Comparison of ENCODE assay signal across 24 cellular contexts in the genomic region with DNA sequence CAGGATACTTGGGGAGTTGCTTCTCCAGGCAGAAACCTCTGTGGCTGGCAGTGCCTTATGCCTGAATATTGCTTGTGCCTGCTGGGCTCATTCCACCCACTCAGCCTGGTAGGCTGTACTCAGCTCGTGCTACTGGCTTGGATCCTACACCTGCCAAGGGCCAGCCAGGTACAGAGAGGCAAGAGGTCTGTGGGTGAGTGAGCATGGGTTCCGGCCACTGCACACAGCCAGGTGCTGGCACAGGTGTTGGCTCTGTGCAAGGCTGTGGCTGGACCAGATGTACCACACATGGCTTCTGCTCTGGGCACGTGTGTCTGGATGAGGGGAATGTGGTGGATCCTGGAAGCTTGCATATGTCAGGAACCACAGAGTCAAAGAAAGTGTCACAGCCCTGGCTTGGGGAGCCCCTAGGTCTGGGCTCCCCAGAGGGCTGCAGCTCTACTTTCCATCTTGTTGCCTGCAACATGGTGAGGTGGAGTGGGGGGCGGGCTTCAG.
"Had no signal": no experiment of that assay in that cellular context is flagged by ENCODE, and none has a peak within 500 bp of the region (broad histone marks: within the 10 kb centered on the region; RNA-seq: fewer than 3 reads in every experiment).

No MANE protein-coding gene starts in this region.

- H3K9me3 ChIP-seq: heart right ventricle, left ventricle myocardium inferior, ovary, suprapubic skin, thoracic aorta, tibial artery had no signal

- H3K36me3 Mint-ChIP-seq: mesothelial cell of epicardium, naive B cell, natural killer cell, neural progenitor cell had no signal

- H3K4me1 Mint-ChIP-seq: mesothelial cell of epicardium, naive B cell, natural killer cell, neural progenitor cell had no signal

- H2AFZ ChIP-seq: hepatocyte, neural progenitor cell had no signal

- H3K4me2 ChIP-seq: hepatocyte, neural progenitor cell, smooth muscle cell had no signal

- H3K9ac ChIP-seq: neural progenitor cell had no signal

- H3K4me3 ChIP-seq: heart right ventricle, hepatocyte, left ventricle myocardium inferior, lung, neural progenitor cell, ovary, smooth muscle cell, suprapubic skin, thoracic aorta, tibial artery had no signal

- H3K27ac Mint-ChIP-seq: mesothelial cell of epicardium; naive B cell; natural killer cell; nephron progenitor cell; neural progenitor cell; progenitor cell of endocrine pancreas; stimulated activated naive CD8-positive, alpha-beta T cell treated with anti-CD3 and anti-CD28 coated beads, Interleukin-15, Interleukin-2, amounts not matched to agents 100 ng/mL and 50 ng/mL, for 24 hours had no signal

- H3K27ac ChIP-seq: heart right ventricle, hepatocyte, left ventricle myocardium inferior, neural progenitor cell, ovary, suprapubic skin, thoracic aorta, tibial artery had no signal

- H3K4me3 Mint-ChIP-seq: mesothelial cell of epicardium; naive B cell; natural killer cell; nephron progenitor cell; neural progenitor cell; stimulated activated naive CD8-positive, alpha-beta T cell treated with anti-CD3 and anti-CD28 coated beads, Interleukin-15, Interleukin-2, amounts not matched to agents 100 ng/mL and 50 ng/mL, for 24 hours had no signal

- H3K36me3 ChIP-seq: heart right ventricle, left ventricle myocardium inferior, neural progenitor cell, ovary, suprapubic skin, thoracic aorta, tibial artery had no signal

- DNase-seq: heart right ventricle; islet precursor cell; left ventricle myocardium inferior; naive B cell; natural killer cell; nephron progenitor cell; ovary; right cardiac atrium; stimulated activated CD4-positive, alpha-beta T cell treated with anti-CD3 and anti-CD28 coated beads, Interleukin-1b, Interleukin-23, amount 100 ng/mL, for 48 hours; stimulated activated CD4-positive, alpha-beta T cell treated with anti-CD3 and anti-CD28 coated beads, Interleukin-2, amount 100 ng/mL, for 48 hours; stimulated activated CD4-positive, alpha-beta T cell treated with anti-CD3 and anti-CD28 coated beads, Interleukin-4, amount 100 ng/mL, for 4 hours; stimulated activated CD8-positive, alpha-beta memory T cell treated with anti-CD3 and anti-CD28 coated beads, Interleukin-4, amount 100 ng/mL, for 48 hours; stimulated activated naive CD4-positive, alpha-beta T cell; tibial artery; trophoblast cell had no signal

- H3K27me3 Mint-ChIP-seq: naive B cell; progenitor cell of endocrine pancreas; stimulated activated naive CD8-positive, alpha-beta T cell treated with anti-CD3 and anti-CD28 coated beads, Interleukin-15, Interleukin-2, amounts not matched to agents 100 ng/mL and 50 ng/mL, for 24 hours had no signal

- H3K9me3 Mint-ChIP-seq: mesothelial cell of epicardium, nephron progenitor cell, neural progenitor cell had no signal

- H3K4me1 ChIP-seq: neural progenitor cell, suprapubic skin, tibial artery had no signal

- H3K27me3 ChIP-seq: heart right ventricle, hepatocyte, neural progenitor cell, ovary, suprapubic skin, tibial artery had no signal
